8 cellular contexts compared by ENCODE assay signal in the genomic region with DNA sequence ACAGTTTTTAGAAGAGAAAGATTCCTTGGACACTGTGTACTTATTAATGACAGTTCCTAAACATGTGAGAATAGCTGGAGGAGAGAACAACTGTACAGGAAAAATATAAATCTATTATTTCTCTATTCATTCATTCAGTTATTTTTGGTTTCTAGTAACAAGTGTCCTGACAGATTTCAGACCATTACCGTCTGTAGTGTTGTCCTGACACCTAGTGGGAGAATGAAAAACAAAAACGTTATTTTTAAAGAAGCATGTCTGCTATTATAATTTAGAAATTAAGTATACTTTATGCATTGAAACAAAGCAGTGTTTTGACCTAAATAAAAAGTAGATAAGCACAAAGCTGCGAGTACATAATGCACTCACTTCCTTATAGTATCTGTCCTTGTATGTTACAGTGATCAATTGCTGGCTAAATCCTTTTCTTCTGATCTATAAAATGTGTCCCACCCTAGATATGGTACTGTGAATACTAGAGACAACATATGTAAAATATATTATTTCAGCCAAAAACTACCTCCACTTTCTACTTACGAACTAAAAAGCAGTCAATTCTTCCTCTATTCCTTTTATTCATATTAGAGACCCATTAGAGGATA.
DNase-seq lines count a peak whose midpoint lies in the region; ATAC-seq, FAIRE-seq and TF ChIP-seq lines count a peak whose summit lies in the region.
"Had no signal": no experiment of that assay in that cellular context is flagged by ENCODE, and none has a peak within 500 bp of the region (broad histone marks: within the 10 kb centered on the region; RNA-seq: fewer than 3 reads in every experiment).

No MANE protein-coding gene starts in this region.

- peaks cover 13% of the 10 kb centered on the region for H3K4me1 ChIP-seq in neuron (ENCODE audit: insufficient read depth, low read length)

- POLR2A ChIA-PET in GM10248 (lab: Yijun Ruan, JAX): no interaction called here

- DNase-seq in GM10248 (ENCODE audit: extremely low spot score) (peak; percentile 6), HPDE6-E6E7 (ENCODE audit: extremely low spot score) (peak; percentile 4), RCC 7860 (ENCODE audit: low spot score) (peak; percentile 51), NCI-H524 treated with DMSO at 0.1 percent for 48 hours (lab: John Stamatoyannopoulos, UW) (no peak), COLO668 (lab: John Stamatoyannopoulos, UW; ENCODE audit: unreplicated experiment) (no peak)

- peak overlapping the region; percentile 28 for H2AFZ ChIP-seq in neuron (ENCODE audit: low read depth, low read length)

- peak; percentile 32 for TF ChIP-seq CTCF in GM10248 (IDR thresholded peaks at IDR 0.05; ENCODE audit: control extremely low read depth, extremely low read depth, low read depth, missing control alignments)

- H3K27me3 ChIP-seq in neuron (ENCODE audit: insufficient read depth, low read length): no peaks in the 10 kb centered on the region

- no peak overlapping the region for H3K4me3 ChIP-seq in neuron (ENCODE audit: low read length)
- H3K4me3 ChIP-seq: skin epidermis had no signal

- FAIRE-seq in RCC 7860 (lab: Jason Lieb, UNC): peak; percentile 81

- ATAC-seq in esophagus mucosa: peak; percentile 47

- no peaks in the 10 kb centered on the region for H3K36me3 ChIP-seq in neuron (ENCODE audit: insufficient read depth, low read length)

- no peaks in the 10 kb centered on the region for H3K9me3 ChIP-seq in neuron (ENCODE audit: low read length)

- CTCF ChIA-PET in GM10248 (lab: Yijun Ruan, JAX): interaction anchor here (1.1 to 1.8 kb wide), 8 partner anchors 12 to 738 kb away, joined by 3 to 12 read pairs (median 4); no protein-coding TSS in a partner anchor

Comparison
In these comparisons a context has a peak if more than half of its experiments do, and no peak if none do; other contexts are left out.
1. DNase-seq: peak in GM10248 (single experiment), HPDE6-E6E7 (single experiment) and RCC 7860 (single experiment); none in NCI-H524 treated with DMSO at 0.1 percent for 48 hours (single experiment) and COLO668 (single experiment).